ENCODE assay signal across 8 cellular contexts in genomic region chr17:41864498-41864836, GRCh38. TPM values are rescaled to one million over a fixed set of nuclear protein-coding genes. Genes with fewer than 3 reads are reported as not detected.
DNase-seq lines count a peak whose midpoint lies in the region; ATAC-seq lines count a peak whose summit lies in the region.

No MANE protein-coding gene starts in this region.

- ATAC-seq in activated naive CD8-positive, alpha-beta T cell treated with anti-CD3 and anti-CD28 coated beads, Interleukin-2, amount 50 U/mL, for 24 hours = peak; percentile 26

- H3K27me3 Mint-ChIP-seq in activated naive CD8-positive, alpha-beta T cell treated with anti-CD3 and anti-CD28 coated beads, Interleukin-2, amount 50 U/mL, for 24 hours = no peaks in the 10 kb centered on the region
- H3K27me3 Mint-ChIP-seq in activated naive CD8-positive, alpha-beta T cell treated with anti-CD3 and anti-CD28 coated beads for 36 hours = no peaks in the 10 kb centered on the region

- H3K36me3 Mint-ChIP-seq in activated naive CD8-positive, alpha-beta T cell treated with anti-CD3 and anti-CD28 coated beads, Interleukin-2, amount 50 U/mL, for 24 hours (ENCODE audit: low read depth) = peaks cover 26% of the 10 kb centered on the region
- peaks cover 14% of the 10 kb centered on the region for H3K36me3 Mint-ChIP-seq in activated naive CD8-positive, alpha-beta T cell treated with anti-CD3 and anti-CD28 coated beads for 36 hours

- H3K36me3 ChIP-seq in skeletal muscle satellite cell (ENCODE audit: insufficient read depth, low read length) = peaks cover 25% of the 10 kb centered on the region

- peaks cover 46% of the 10 kb centered on the region for H3K4me1 Mint-ChIP-seq in activated naive CD8-positive, alpha-beta T cell treated with anti-CD3 and anti-CD28 coated beads, Interleukin-2, amount 50 U/mL, for 24 hours
- peaks cover 43% of the 10 kb centered on the region for H3K4me1 Mint-ChIP-seq in activated naive CD8-positive, alpha-beta T cell treated with anti-CD3 and anti-CD28 coated beads for 36 hours

- no peaks in the 10 kb centered on the region for H3K9me3 ChIP-seq in skeletal muscle satellite cell (replicated peaks; ENCODE audit: low read length)

- H3K27me3 ChIP-seq in skeletal muscle satellite cell (ENCODE audit: control insufficient read depth, insufficient read depth, low read length) = no peaks in the 10 kb centered on the region

- H3K4me2 ChIP-seq in skeletal muscle satellite cell (ENCODE audit: low read length) = peak overlapping the region; percentile 71

- peak overlapping the region; percentile 91 for H3K4me3 ChIP-seq in skeletal muscle satellite cell (ENCODE audit: low read length)

- no peak for DNase-seq in activated naive CD8-positive, alpha-beta T cell treated with anti-CD3 and anti-CD28 coated beads, Interleukin-2, amount 50 U/mL, for 24 hours
- DNase-seq in activated naive CD8-positive, alpha-beta T cell treated with anti-CD3 and anti-CD28 coated beads for 36 hours = no peak
- peak; percentile 44 for DNase-seq in OCI-M1 (lab: John Stamatoyannopoulos, UW)
- peak; percentile 56 for DNase-seq in germinal center (ENCODE audit: low spot score)
- no peak for DNase-seq in stimulated activated CD4-positive, alpha-beta T cell treated with anti-CD3 and anti-CD28 coated beads, Interleukin-2, amount 100 ng/mL, for 48 hours
- no peak for DNase-seq in stimulated activated CD4-positive, alpha-beta T cell treated with anti-CD3 and anti-CD28 coated beads, Interleukin-4, amount 100 ng/mL, for 1 hour
- no peak for DNase-seq in HT-29 (ENCODE audit: low spot score)

- H3K9me3 Mint-ChIP-seq in activated naive CD8-positive, alpha-beta T cell treated with anti-CD3 and anti-CD28 coated beads, Interleukin-2, amount 50 U/mL, for 24 hours = no peaks in the 10 kb centered on the region
- H3K9me3 Mint-ChIP-seq in activated naive CD8-positive, alpha-beta T cell treated with anti-CD3 and anti-CD28 coated beads for 36 hours = no peaks in the 10 kb centered on the region

- peaks cover 16% of the 10 kb centered on the region for H3K4me1 ChIP-seq in skeletal muscle satellite cell (ENCODE audit: control insufficient read depth, insufficient read depth, low read length)

- peak overlapping the region; percentile 95 for H3K9ac ChIP-seq in skeletal muscle satellite cell (ENCODE audit: low read depth, low read length)

- no peak overlapping the region for H3K4me3 Mint-ChIP-seq in activated naive CD8-positive, alpha-beta T cell treated with anti-CD3 and anti-CD28 coated beads, Interleukin-2, amount 50 U/mL, for 24 hours
- no peak overlapping the region for H3K4me3 Mint-ChIP-seq in activated naive CD8-positive, alpha-beta T cell treated with anti-CD3 and anti-CD28 coated beads for 36 hours

- no peak overlapping the region for H3K27ac Mint-ChIP-seq in activated naive CD8-positive, alpha-beta T cell treated with anti-CD3 and anti-CD28 coated beads, Interleukin-2, amount 50 U/mL, for 24 hours
- no peak overlapping the region for H3K27ac Mint-ChIP-seq in activated naive CD8-positive, alpha-beta T cell treated with anti-CD3 and anti-CD28 coated beads for 36 hours

RNA-seq across cellular contexts. Expression of gene KLHL11, which starts 0.8 kb away (rescaled TPM):
- 10 to 100 TPM; 17.5 to 17.6 TPM for total RNA-seq in activated naive CD8-positive, alpha-beta T cell treated with anti-CD3 and anti-CD28 coated beads for 36 hours
- 22.1 and 23.6 TPM in 2 replicates for total RNA-seq in skeletal muscle satellite cell (2012; rRNA removed)
- total RNA-seq in HT-29 (2014; rRNA removed; shearing (Covaris generic)) = 23.4 and 25.1 TPM in 2 replicates

RNA-seq across cellular contexts. Expression of gene KLHL10, which starts 26.8 kb away (rescaled TPM):
- total RNA-seq in activated naive CD8-positive, alpha-beta T cell treated with anti-CD3 and anti-CD28 coated beads for 36 hours = under 1 TPM; 0.19 to 0.30 TPM
- under 0.01 and 0.22 TPM in 2 replicates for total RNA-seq in skeletal muscle satellite cell (2012; rRNA removed)
- not detected in 2 replicates for total RNA-seq in HT-29 (2014; rRNA removed; shearing (Covaris generic))

RNA-seq across cellular contexts. Expression of gene NT5C3B, which starts 28.4 kb away (rescaled TPM):
- total RNA-seq in activated naive CD8-positive, alpha-beta T cell treated with anti-CD3 and anti-CD28 coated beads for 36 hours = 10 to 100 TPM; 52.8 to 56.7 TPM
- 50.2 and 57.3 TPM in 2 replicates for total RNA-seq in skeletal muscle satellite cell (2012; rRNA removed)
- 35.8 and 39.0 TPM in 2 replicates for total RNA-seq in HT-29 (2014; rRNA removed; shearing (Covaris generic))

RNA-seq across cellular contexts. Expression of gene FKBP10, which starts 51.7 kb away (rescaled TPM):
- total RNA-seq in activated naive CD8-positive, alpha-beta T cell treated with anti-CD3 and anti-CD28 coated beads for 36 hours = under 1 TPM; 0.48 to 0.89 TPM
- total RNA-seq in skeletal muscle satellite cell (2012; rRNA removed) = 290 and 339 TPM in 2 replicates
- 52.4 and 68.0 TPM in 2 replicates for total RNA-seq in HT-29 (2014; rRNA removed; shearing (Covaris generic))

RNA-seq across cellular contexts. Expression of gene P3H4, which starts 52.7 kb away (rescaled TPM):
- total RNA-seq in activated naive CD8-positive, alpha-beta T cell treated with anti-CD3 and anti-CD28 coated beads for 36 hours = 1 to 10 TPM; 1.5 to 1.8 TPM
- 33.0 and 47.6 TPM in 2 replicates for total RNA-seq in skeletal muscle satellite cell (2012; rRNA removed)
- 45.2 and 54.7 TPM in 2 replicates for total RNA-seq in HT-29 (2014; rRNA removed; shearing (Covaris generic))

Comparison
In these comparisons a context has a peak if more than half of its experiments do, and no peak if none do; other contexts are left out.
1. DNase-seq: peak in OCI-M1 (single experiment) and germinal center (single experiment); none in activated naive CD8-positive, alpha-beta T cell treated with anti-CD3 and anti-CD28 coated beads, Interleukin-2, amount 50 U/mL, for 24 hours (single experiment), activated naive CD8-positive, alpha-beta T cell treated with anti-CD3 and anti-CD28 coated beads for 36 hours (single experiment), stimulated activated CD4-positive, alpha-beta T cell treated with anti-CD3 and anti-CD28 coated beads, Interleukin-2, amount 100 ng/mL, for 48 hours (0 of 2), stimulated activated CD4-positive, alpha-beta T cell treated with anti-CD3 and anti-CD28 coated beads, Interleukin-4, amount 100 ng/mL, for 1 hour (single experiment) and HT-29 (single experiment).